ENCODE assay signal across 26 cellular contexts in genomic region chr18:40534748-40535147, GRCh38.
A peak's percentile ranks its signal among the peaks of the same experiment; 100 is the strongest.
DNase-seq lines count a peak whose midpoint lies in the region; ATAC-seq and TF ChIP-seq lines count a peak whose summit lies in the region.
"Had no signal": no experiment of that assay in that cellular context is flagged by ENCODE, and none has a peak within 500 bp of the region (broad histone marks: within the 10 kb centered on the region; RNA-seq: fewer than 3 reads in every experiment).

No MANE protein-coding gene starts in this region.

- intact Hi-C loops in body of pancreas (cut with DNase I), result no loop called here

- H3K36me3 ChIP-seq in body of pancreas (replicated peaks in 1 of 2; ENCODE audit: insufficient read depth in 1 of 2, low read depth in 2 of 2), result no peaks in the 10 kb centered on the region
- H3K36me3 ChIP-seq: transverse colon had no signal

- POLR2A ChIA-PET in RWPE1 (lab: Yijun Ruan, JAX; ENCODE audit: low non-redundant PET), result no interaction called here

- WGBS in body of pancreas, 2 donors, result 80 to 81% methylated on average over 2 of the region's 2 CpGs

- H3K27me3 ChIP-seq in body of pancreas, result no peaks in the 10 kb centered on the region
- H3K27me3 ChIP-seq: transverse colon had no signal

- DNase-seq in HT1080 (ENCODE audit: low read depth), result peak; percentile 41
- peak; percentile 1 for DNase-seq in RWPE1 (ENCODE audit: low spot score)
- DNase-seq in epithelial cell of esophagus (ENCODE audit: low read depth), result peak; percentile 92
- peak; percentile 2 for DNase-seq in renal cortical epithelial cell (ENCODE audit: low read depth)
- DNase-seq in NCI-H446 (lab: John Stamatoyannopoulos, UW), result no peak
- DNase-seq in nucleus accumbens (lab: John Stamatoyannopoulos, UW), result no peak
- DNase-seq in body of pancreas, result no peak
- DNase-seq: activated CD4-positive, alpha-beta memory T cell treated with anti-CD3 and anti-CD28 coated beads, Interleukin-2, amount 10 ng/mL, durations not matched to agents 7 days and 5 days; activated CD4-positive, CD25-positive, alpha-beta regulatory T cell treated with anti-CD3 and anti-CD28 coated beads, Interleukin-2, amount 50 U/mL, for 72 hours; activated CD8-positive, alpha-beta memory T cell treated with anti-CD3 and anti-CD28 coated beads, Interleukin-2, amount 50 U/mL, for 4 hours; activated naive CD4-positive, alpha-beta T cell treated with anti-CD3 and anti-CD28 coated beads, Interleukin-2, amount 10 ng/mL, durations not matched to agents 7 days and 5 days; amygdala; Caco-2; cortex of kidney; DMS79 treated with DMSO at 0.1 percent for 48 hours; effector memory CD8-positive, alpha-beta T cell; GF-D8; KG1; MM.1S; NCI-H2029; NCI-H526 treated with DMSO at 0.1 percent for 48 hours; NK-92 treated with Interleukin-12 subunit alpha and Interleukin-12 subunit beta, amount 100 ng/mL, for 24 hours; SIG-M5; transverse colon had no signal

- H3K4me3 ChIP-seq in epithelial cell of esophagus (ENCODE audit: low read length) (no peak overlapping the region), body of pancreas (no peak overlapping the region)
- H3K4me3 ChIP-seq: lung, transverse colon had no signal

- no peaks in the 10 kb centered on the region for H3K4me1 ChIP-seq in body of pancreas
- H3K4me1 ChIP-seq: Caco-2, transverse colon had no signal

- TF ChIP-seq CTCF in RWPE1 (conservative IDR thresholded peaks at IDR 0.05; ENCODE audit: low read depth) (no peak), epithelial cell of esophagus (IDR thresholded peaks at IDR 0.05; ENCODE audit: insufficient read depth, low read depth, low read length, missing control alignments) (no peak), body of pancreas (IDR thresholded peaks at IDR 0.05) (no peak)

- no peaks in the 10 kb centered on the region for H3K9me3 ChIP-seq in body of pancreas
- H3K9me3 ChIP-seq: Caco-2, transverse colon had no signal

- ATAC-seq in body of pancreas, result no peak
- ATAC-seq: effector memory CD8-positive, alpha-beta T cell; stimulated activated memory B cell treated with anti-CD40 and anti-IgM and Interleukin-4, amounts not matched to agents 10 μg/mL and 1 μg/mL and 100 μg/mL, for 72 hours had no signal

- CTCF ChIA-PET in RWPE1 (lab: Yijun Ruan, JAX), result no interaction called here

- no peak for TF ChIP-seq POLR2A in body of pancreas (IDR thresholded peaks at IDR 0.05)

- no peak overlapping the region for H3K27ac ChIP-seq in RWPE1
- no peak overlapping the region for H3K27ac ChIP-seq in body of pancreas
- H3K27ac ChIP-seq: transverse colon had no signal

Comparison
In these comparisons a context has a peak if more than half of its experiments do, and no peak if none do; other contexts are left out.
1. DNase-seq: peak in HT1080 (single experiment), RWPE1 (single experiment), epithelial cell of esophagus (single experiment) and renal cortical epithelial cell (single experiment); none in NCI-H446 (0 of 2), nucleus accumbens (0 of 56) and body of pancreas (0 of 4).